In the genomic region with DNA sequence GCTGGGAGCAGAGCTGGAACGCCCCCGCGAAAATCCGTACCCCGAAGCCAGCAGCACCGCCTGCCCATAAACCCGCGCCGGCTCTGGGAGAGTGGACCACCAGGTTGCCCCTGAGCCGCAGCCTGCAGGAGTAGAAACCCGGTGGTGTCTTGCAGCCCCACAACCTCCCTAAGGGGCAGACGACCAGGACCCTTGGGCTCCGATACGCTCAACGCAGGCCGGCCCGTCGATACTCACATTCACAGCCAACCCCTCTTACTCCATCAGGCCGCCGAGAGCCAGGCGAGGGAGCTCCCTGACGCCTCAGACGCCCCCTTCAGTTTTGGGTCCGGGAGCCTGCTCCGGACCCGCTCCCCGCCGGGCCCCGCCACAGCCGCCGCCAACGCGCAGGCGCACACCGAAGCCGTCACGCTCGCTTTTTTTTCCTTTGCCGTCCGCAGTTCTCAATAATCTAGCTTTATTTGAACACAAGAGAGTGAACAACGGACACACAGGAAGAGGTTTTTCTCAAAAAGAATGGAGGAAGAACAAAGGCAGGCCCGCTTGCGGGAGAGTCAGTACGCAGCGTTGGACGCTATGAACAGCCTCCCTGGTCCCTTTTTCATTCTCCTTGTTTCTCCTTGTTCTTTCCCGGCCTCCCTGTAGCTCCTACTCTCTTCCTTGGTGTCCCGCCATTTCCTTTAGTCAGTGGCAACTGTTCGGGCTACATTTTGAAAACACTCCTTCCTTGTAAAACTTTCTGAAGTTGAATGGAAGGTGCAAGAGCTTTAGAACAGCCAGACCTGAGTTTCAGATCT, we compare ENCODE assay signal across 8 cellular contexts. TPM values are rescaled to one million over a fixed set of nuclear protein-coding genes. Genes with fewer than 3 reads are reported as not detected.
DNase-seq lines count a peak whose midpoint lies in the region; FAIRE-seq and TF ChIP-seq lines count a peak whose summit lies in the region.

A gene (minus strand): TSS at position 399 of the 797 bp plus-strand sequence. CDS start 18,852 bp downstream, outside the sequence.

- peak within 1 kb of the TSS; percentile 88 for H3K4me3 Mint-ChIP-seq in neural progenitor cell

- TF ChIP-seq CTCF in D721Med (IDR thresholded peaks at IDR 0.05; ENCODE audit: insufficient read depth, missing control alignments): no peak
- peak; percentile 38 for TF ChIP-seq CTCF in neural progenitor cell (IDR thresholded peaks at IDR 0.05)

- no peak for FAIRE-seq in D721Med (lab: Jason Lieb, UNC)

- H3K36me3 Mint-ChIP-seq in neural progenitor cell: peaks cover 6% of the 10 kb centered on the region

- H3K27ac ChIP-seq in SJSA1 (peak within 1 kb of the TSS; percentile 100), neural progenitor cell (peak within 1 kb of the TSS; percentile 87)

- peaks cover 26% of the 10 kb centered on the region for H3K4me1 Mint-ChIP-seq in neural progenitor cell

- H3K9ac ChIP-seq in neural progenitor cell: peak within 1 kb of the TSS; percentile 70

- DNase-seq in D721Med (ENCODE audit: insufficient read length, low spot score): peak; percentile 88
- DNase-seq in GOT3 (lab: John Stamatoyannopoulos, UW): peak; percentile 57
- DNase-seq in MV-4-11 (lab: John Stamatoyannopoulos, UW): peak; percentile 89
- DNase-seq in SJSA1 (ENCODE audit: low read depth in 1 of 2, low spot score in 2 of 2): peak; percentile 88 to 96
- peak; percentile 64 to 78 (median 69) for DNase-seq in activated naive CD4-positive, alpha-beta T cell (lab: John Stamatoyannopoulos, UW)
- DNase-seq in foreskin melanocyte: peak; percentile 84
- DNase-seq in neural progenitor cell (ENCODE audit: low spot score): peak; percentile 95
- peak; percentile 85 for DNase-seq in stromal cell of bone marrow (ENCODE audit: low read depth)

- H3K9me3 Mint-ChIP-seq in neural progenitor cell: no peaks in the 10 kb centered on the region

- H3K27me3 ChIP-seq in SJSA1 (replicated peaks) (no peaks in the 10 kb centered on the region), neural progenitor cell (no peaks in the 10 kb centered on the region)

- H3K4me2 ChIP-seq in neural progenitor cell: peak within 1 kb of the TSS; percentile 91

- H2AFZ ChIP-seq in neural progenitor cell (replicated peaks): peak within 1 kb of the TSS; percentile 97

- H3K4me1 ChIP-seq in SJSA1 (replicated peaks): peaks cover 31% of the 10 kb centered on the region
- peaks cover 4% of the 10 kb centered on the region for H3K4me1 ChIP-seq in neural progenitor cell

- H3K4me3 ChIP-seq in SJSA1 (peak within 1 kb of the TSS; percentile 64), neural progenitor cell (peak within 1 kb of the TSS; percentile 69)

- peaks cover 2% of the 10 kb centered on the region for H3K27me3 Mint-ChIP-seq in neural progenitor cell (ENCODE audit: insufficient read depth, low read depth)

- peaks cover 14% of the 10 kb centered on the region for H3K36me3 ChIP-seq in SJSA1
- H3K36me3 ChIP-seq in neural progenitor cell: no peaks in the 10 kb centered on the region

- peaks cover 25% of the 10 kb centered on the region for H3F3A ChIP-seq in neural progenitor cell (ENCODE audit: low read depth)

- peak within 1 kb of the TSS; percentile 100 for H3K27ac Mint-ChIP-seq in neural progenitor cell

- H4K20me1 ChIP-seq in neural progenitor cell (ENCODE audit: low read depth): no peaks in the 10 kb centered on the region

- peaks cover 44% of the 10 kb centered on the region for H3K79me2 ChIP-seq in neural progenitor cell (ENCODE audit: low read depth)

- H3K9me3 ChIP-seq in SJSA1 (replicated peaks) (no peaks in the 10 kb centered on the region), neural progenitor cell (ENCODE audit: low read depth) (no peaks in the 10 kb centered on the region)

RNA-seq across cellular contexts. Expression of the gene that starts here (rescaled TPM):
- 61.6 and 62.4 TPM in 2 replicates for total RNA-seq in SJSA1 (2014; rRNA removed; shearing (Covaris generic))
- total RNA-seq in neural progenitor cell (ENCODE audit: low replicate concordance): 59.9 and 72.2 TPM in 2 replicates

Comparison
In these comparisons a context has a peak if more than half of its experiments do, and no peak if none do; other contexts are left out.
1. Peak in every context shown above with its lines: DNase-seq, H3K4me3 ChIP-seq and H3K27ac ChIP-seq.